Comparison of ENCODE assay signal across 15 cellular contexts in the genomic region with DNA sequence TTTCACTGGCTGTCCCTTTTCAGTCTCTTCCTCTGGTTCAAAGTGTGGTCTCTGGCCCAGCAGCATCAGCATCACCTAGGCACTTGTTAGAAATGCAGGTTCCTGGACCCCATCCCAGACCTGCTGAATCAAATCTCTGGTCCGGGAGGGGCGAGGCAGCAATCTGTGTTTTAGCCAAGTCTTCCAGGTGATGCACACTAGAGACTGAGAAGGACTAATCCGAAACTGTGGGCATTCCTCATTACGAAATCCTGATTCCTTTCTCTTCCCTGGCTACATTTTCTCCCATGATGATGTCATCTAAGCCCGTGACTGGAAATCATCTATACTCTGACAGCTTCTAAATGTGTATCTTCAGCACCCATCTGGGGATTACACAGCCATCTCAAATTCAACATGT. TPM values are rescaled to one million over a fixed set of nuclear protein-coding genes. Genes with fewer than 3 reads are reported as not detected.
A peak's percentile ranks its signal among the peaks of the same experiment; 100 is the strongest.
DNase-seq lines count a peak whose midpoint lies in the region; ATAC-seq and TF ChIP-seq lines count a peak whose summit lies in the region.
"Had no signal": no experiment of that assay in that cellular context is flagged by ENCODE, and none has a peak within 500 bp of the region (broad histone marks: within the 10 kb centered on the region; RNA-seq: fewer than 3 reads in every experiment).

No MANE protein-coding gene starts in this region.

- no peak for TF ChIP-seq POLR2A in breast epithelium (IDR thresholded peaks at IDR 0.05)

- H3K9ac ChIP-seq in adipocyte (ENCODE audit: low read length), result no peak overlapping the region

- no peak overlapping the region for H3K27ac ChIP-seq in breast epithelium
- peak overlapping the region; percentile 77 for H3K27ac ChIP-seq in temporal lobe (ENCODE audit: low read depth, low read length)
- H3K27ac ChIP-seq: upper lobe of left lung had no signal

- TF ChIP-seq CTCF in MCF 10A (IDR thresholded peaks at IDR 0.05; ENCODE audit: unreplicated experiment), result no peak
- no peak for TF ChIP-seq CTCF in breast epithelium (IDR thresholded peaks at IDR 0.05)
- no peak for TF ChIP-seq CTCF in fibroblast of pulmonary artery (IDR thresholded peaks at IDR 0.05; ENCODE audit: low read length, missing control alignments)
- TF ChIP-seq CTCF in BE2C (IDR thresholded peaks at IDR 0.05; ENCODE audit: low read depth, low read length), result no peak

- POLR2A ChIA-PET in MCF 10A (lab: Yijun Ruan, JAX), result interaction anchor here (0.5 to 1.9 kb wide), 6 partner anchors 10 to 453 kb away, joined by 3 to 8 read pairs (median 4); no protein-coding TSS in a partner anchor

- peaks cover 32% of the 10 kb centered on the region for H3K4me1 Mint-ChIP-seq in MCF 10A (ENCODE audit: insufficient read depth, unreplicated experiment)

- no peak overlapping the region for H3K4me3 Mint-ChIP-seq in MCF 10A (ENCODE audit: unreplicated experiment)

- CTCF ChIA-PET in MCF 10A (lab: Yijun Ruan, JAX), result interaction anchor here (0.6 to 2.0 kb wide), 5 partner anchors 38 to 481 kb away, joined by 3 to 7 read pairs (median 3); no protein-coding TSS in a partner anchor

- intact Hi-C loops in MCF 10A (cut with micrococcal nuclease) (no loop called here), breast epithelium (cut with DNase I; ENCODE audit: low total_unique reads) (no loop called here)

- no peak for ATAC-seq in HG03565 (IDR thresholded peaks at IDR 0.05; ENCODE audit: unreplicated experiment)
- ATAC-seq: HCT116 had no signal

- peak overlapping the region; percentile 22 for H3K27ac Mint-ChIP-seq in MCF 10A (ENCODE audit: low read depth, unreplicated experiment)

- no TSS peak for BruUV-seq in MCF 10A (replicated peaks; lab: Mats Ljungman, UMichigan)

- H3K9me3 ChIP-seq in breast epithelium (no peaks in the 10 kb centered on the region), adipocyte (ENCODE audit: control insufficient read depth, low read length) (no peaks in the 10 kb centered on the region), BE2C (no peaks in the 10 kb centered on the region)
- H3K9me3 ChIP-seq: upper lobe of left lung had no signal

- H3K27me3 ChIP-seq in breast epithelium, result no peaks in the 10 kb centered on the region
- no peaks in the 10 kb centered on the region for H3K27me3 ChIP-seq in adipocyte (replicated peaks; ENCODE audit: control insufficient read depth, insufficient read depth, low read length)
- H3K27me3 ChIP-seq in BE2C, result peaks cover 19% of the 10 kb centered on the region
- H3K27me3 ChIP-seq: upper lobe of left lung had no signal

- H3K36me3 ChIP-seq in breast epithelium (no peaks in the 10 kb centered on the region), adipocyte (ENCODE audit: control insufficient read depth, insufficient read depth, low read length, severe bottlenecking) (no peaks in the 10 kb centered on the region), BE2C (no peaks in the 10 kb centered on the region)
- H3K36me3 ChIP-seq: upper lobe of left lung had no signal

- DNase-seq in MCF 10A (ENCODE audit: unreplicated experiment) (peak; percentile 90), breast epithelium (ENCODE audit: low spot score in 2 of 2) (no peak), adipocyte (ENCODE audit: low read depth) (peak; percentile 74), fibroblast of pulmonary artery (ENCODE audit: low read depth) (peak; percentile 64), BE2C (no peak)
- DNase-seq in stimulated activated CD4-positive, alpha-beta T cell treated with anti-CD3 and anti-CD28 coated beads, Interleukin-1b, Interleukin-23, amount 100 ng/mL, for 48 hours, result no peak
- DNase-seq: ACHN, naive B cell, NCI-H69, upper lobe of left lung had no signal

- H3K36me3 Mint-ChIP-seq in MCF 10A (ENCODE audit: insufficient read depth, unreplicated experiment), result no peaks in the 10 kb centered on the region
- H3K36me3 Mint-ChIP-seq: naive B cell had no signal

- H3K9me3 Mint-ChIP-seq in MCF 10A (ENCODE audit: unreplicated experiment), result no peaks in the 10 kb centered on the region
- H3K9me3 Mint-ChIP-seq: naive B cell had no signal

- H3K4me3 ChIP-seq in breast epithelium (no peak overlapping the region), adipocyte (ENCODE audit: low read length) (no peak overlapping the region), fibroblast of pulmonary artery (replicated peaks; ENCODE audit: low read depth, low read length) (no peak overlapping the region), BE2C (ENCODE audit: low read depth, low read length) (no peak overlapping the region)
- H3K4me3 ChIP-seq: skin epidermis, upper lobe of left lung had no signal

- H3K27me3 Mint-ChIP-seq in MCF 10A (ENCODE audit: insufficient read depth, unreplicated experiment), result no peaks in the 10 kb centered on the region

- peaks cover 0 to 4% of the 10 kb centered on the region in 2 donors for H3K4me1 ChIP-seq in breast epithelium
- peaks cover 10% of the 10 kb centered on the region for H3K4me1 ChIP-seq in adipocyte (ENCODE audit: control insufficient read depth, insufficient read depth, low read length)
- no peaks in the 10 kb centered on the region for H3K4me1 ChIP-seq in BE2C

RNA-seq across cellular contexts. Expression of a gene that starts 4.3 kb away (rescaled TPM):
- total RNA-seq in MCF 10A (2022), result 281 and 317 TPM in 2 replicates
- total RNA-seq in breast epithelium, result 100 to 1,000 TPM in 2 of 3 donors, 10 to 100 TPM in 1; 88.2 to 145 (median 124) TPM
- 117 TPM for total RNA-seq in temporal lobe
- polyA plus RNA-seq in BE2C (2012; ENCODE audit: insufficient read depth, insufficient read length, low read depth), result 61.9 TPM

RNA-seq across cellular contexts. Expression of a gene that starts 39.7 kb away (rescaled TPM):
- total RNA-seq in MCF 10A (2022) (not detected in 2 replicates), breast epithelium (not detected), temporal lobe (0.25 TPM)
- polyA plus RNA-seq in BE2C (2012; ENCODE audit: insufficient read depth, insufficient read length, low read depth), result not detected
- total RNA-seq: epithelial cell of proximal tubule had no signal

Comparison
In these comparisons a context has a peak if more than half of its experiments do, and no peak if none do; other contexts are left out.
1. DNase-seq: peak in MCF 10A (single experiment), adipocyte (single experiment) and fibroblast of pulmonary artery (single experiment); none in breast epithelium (0 of 2), stimulated activated CD4-positive, alpha-beta T cell treated with anti-CD3 and anti-CD28 coated beads, Interleukin-1b, Interleukin-23, amount 100 ng/mL, for 48 hours (single experiment) and BE2C (single experiment).